Comparison of ENCODE assay signal across 19 cellular contexts in genomic region chr12:119446459-119446858, GRCh38.
DNase-seq lines count a peak whose midpoint lies in the region; ATAC-seq, FAIRE-seq and TF ChIP-seq lines count a peak whose summit lies in the region.
"Had no signal": no experiment of that assay in that cellular context is flagged by ENCODE, and none has a peak within 500 bp of the region (broad histone marks: within the 10 kb centered on the region; RNA-seq: fewer than 3 reads in every experiment).

No MANE protein-coding gene starts in this region.

- H3K9me2 ChIP-seq in SK-N-SH (no peaks in the 10 kb centered on the region), OCI-LY7 (ENCODE audit: insufficient read depth, low read length) (no peaks in the 10 kb centered on the region)

- TF ChIP-seq POLR2A in A549 (IDR thresholded peaks at IDR 0.05; ENCODE audit: low read length) (no peak), H54 (IDR thresholded peaks at IDR 0.05; ENCODE audit: low read depth, low read length) (no peak)

- peak; percentile 81 to 93 for ATAC-seq in A549
- ATAC-seq: activated CD4-positive, CD25-positive, alpha-beta regulatory T cell treated with anti-CD3 and anti-CD28 coated beads, Interleukin-2, amount 50 U/mL, for 24 hours; gastrocnemius medialis; natural killer cell treated with Interleukin-12 subunit alpha and Interleukin-12 subunit beta and Interleukin-15 and Interleukin-18, amount 100 ng/mL, for 72 hours had no signal

- peaks cover under 1% of the 10 kb centered on the region for H3K27me3 Mint-ChIP-seq in chondrocyte (ENCODE audit: low read depth)

- H2AFZ ChIP-seq in SK-N-SH (ENCODE audit: low read depth), result peak overlapping the region; percentile 75; the same call in 1 of the 2 replicates
- no peak overlapping the region for H2AFZ ChIP-seq in OCI-LY7 (ENCODE audit: low read length)

- TF ChIP-seq RAD21 in A549 (conservative IDR thresholded peaks at IDR 0.05 in 1 of 2, IDR thresholded peaks at IDR 0.05 in 1 of 2) (no peak), SK-N-SH (IDR thresholded peaks at IDR 0.05; ENCODE audit: low read length) (no peak)

- 12% methylated on average over 3 of the region's 3 CpGs for WGBS in A549 (ENCODE audit: missing lambda C conversion rate)
- WGBS in SK-N-SH (ENCODE audit: low lambda C conversion rate), result 14% methylated on average over 3 of the region's 3 CpGs

- POLR2A ChIA-PET in A549 (lab: Yijun Ruan, JAX) (no interaction called here), SK-N-SH (lab: Yijun Ruan, JAX) (no interaction called here), OCI-LY7 (lab: Charles Lee) (no interaction called here)

- H3K9me3 ChIP-seq in A549, result no peaks in the 10 kb centered on the region
- H3K9me3 ChIP-seq in SK-N-SH, result no peaks in the 10 kb centered on the region
- H3K9me3 ChIP-seq in OCI-LY7 (ENCODE audit: low read length), result no peaks in the 10 kb centered on the region
- H3K9me3 ChIP-seq: gastrocnemius medialis, stomach had no signal

- no peaks in the 10 kb centered on the region for H3K27me3 ChIP-seq in SK-N-SH (ENCODE audit: insufficient read depth)
- H3K27me3 ChIP-seq: gastrocnemius medialis had no signal

- no peak overlapping the region for H3K27ac Mint-ChIP-seq in chondrocyte (ENCODE audit: unreplicated experiment)
- H3K27ac Mint-ChIP-seq: activated naive CD8-positive, alpha-beta T cell treated with anti-CD3 and anti-CD28 coated beads for 36 hours; brain; CD4-positive, alpha-beta memory T cell; dendritic cell treated with granulocyte-macrophage colony-stimulating factor and Interleukin-4, amounts not matched to agents 40 ng/mL and 50 ng/mL, for 4 days; GM23338; natural killer cell treated with Interleukin-12 subunit alpha and Interleukin-12 subunit beta and Interleukin-15 and Interleukin-18, amount 100 ng/mL, for 72 hours had no signal

- H3K27ac ChIP-seq in A549 (peak overlapping the region in 1 of 2 experiments; percentile 56; a peak in 3 of 6 replicates), SK-N-SH (ENCODE audit: low read depth in 2 of 2, low read length in 1 of 2) (peak overlapping the region in 1 of 2 experiments; percentile 30; a peak in 1 of 4 replicates), OCI-LY7 (ENCODE audit: low read depth, low read length, poor library complexity, severe bottlenecking) (no peak overlapping the region)
- H3K27ac ChIP-seq: gastrocnemius medialis, stomach had no signal

- no peak overlapping the region for H3K9ac ChIP-seq in SK-N-SH

- H3K4me1 Mint-ChIP-seq in chondrocyte (ENCODE audit: low read depth), result no peaks in the 10 kb centered on the region

- H3K4me1 ChIP-seq in A549 (peaks cover 33% of the 10 kb centered on the region), SK-N-SH (ENCODE audit: control insufficient read depth in 1 of 2, insufficient read depth in 2 of 2, low read depth in 1 of 2, low read length in 1 of 2) (no peaks in the 10 kb centered on the region; a peak in 1 of 4 replicates), OCI-LY7 (ENCODE audit: insufficient read depth, low read length, poor library complexity, severe bottlenecking) (no peaks in the 10 kb centered on the region)
- H3K4me1 ChIP-seq: gastrocnemius medialis had no signal

- peaks cover 9% of the 10 kb centered on the region for H3F3A ChIP-seq in SK-N-SH (replicated peaks; ENCODE audit: insufficient read depth)

- H4K20me1 ChIP-seq in SK-N-SH (ENCODE audit: insufficient read depth) (no peaks in the 10 kb centered on the region), OCI-LY7 (ENCODE audit: insufficient read depth, low read length) (no peaks in the 10 kb centered on the region)

- DNase-seq in A549 (ENCODE audit: low read depth in 1 of 2, low spot score in 1 of 2), result peak in 1 of 2 experiments; percentile 44
- peak; percentile 11 for DNase-seq in H54 (ENCODE audit: insufficient read length, low spot score)
- DNase-seq in SK-N-SH, result no peak
- peak; percentile 82 for DNase-seq in kidney glomerular epithelial cell (lab: John Stamatoyannopoulos, UW)
- no peak for DNase-seq in OCI-LY7 (ENCODE audit: low spot score)
- DNase-seq in activated CD4-positive, CD25-positive, alpha-beta regulatory T cell treated with anti-CD3 and anti-CD28 coated beads, Interleukin-2, amount 50 U/mL, for 72 hours, result no peak
- no peak for DNase-seq in activated CD4-positive, alpha-beta T cell treated with anti-CD3 and anti-CD28 coated beads, Interleukin-2, amount 50 U/mL, for 48 hours
- DNase-seq in chondrocyte (ENCODE audit: low spot score), result no peak
- DNase-seq: activated naive CD8-positive, alpha-beta T cell treated with anti-CD3 and anti-CD28 coated beads for 36 hours; CD4-positive, alpha-beta memory T cell; gastrocnemius medialis; NCI-H1105 treated with DMSO at 0.1 percent for 48 hours; stomach had no signal

- BruUV-seq in OCI-LY7 (replicated peaks; lab: Mats Ljungman, UMichigan), result no TSS peak

- no peaks in the 10 kb centered on the region for H3K36me3 ChIP-seq in SK-N-SH (replicated peaks in 1 of 2; ENCODE audit: control insufficient read depth in 1 of 2, insufficient read depth in 2 of 2, low read length in 1 of 2)
- no peaks in the 10 kb centered on the region for H3K36me3 ChIP-seq in OCI-LY7 (ENCODE audit: insufficient read depth, low read length)
- H3K36me3 ChIP-seq: gastrocnemius medialis, stomach had no signal

- no peak; a peak in 1 of 5 replicates for TF ChIP-seq EP300 in A549 (IDR thresholded peaks at IDR 0.05)
- no peak for TF ChIP-seq EP300 in SK-N-SH (IDR thresholded peaks at IDR 0.05; ENCODE audit: borderline replicate concordance in 1 of 2, low read depth in 1 of 2, low read length in 1 of 2)

- no peaks in the 10 kb centered on the region for H3K9me3 Mint-ChIP-seq in chondrocyte (ENCODE audit: low read depth)
- H3K9me3 Mint-ChIP-seq: activated naive CD8-positive, alpha-beta T cell treated with anti-CD3 and anti-CD28 coated beads for 36 hours; CD4-positive, alpha-beta memory T cell; dendritic cell treated with granulocyte-macrophage colony-stimulating factor and Interleukin-4, amounts not matched to agents 40 ng/mL and 50 ng/mL, for 4 days; natural killer cell treated with Interleukin-12 subunit alpha and Interleukin-12 subunit beta and Interleukin-15 and Interleukin-18, amount 100 ng/mL, for 72 hours had no signal

- H3K79me2 ChIP-seq in SK-N-SH (ENCODE audit: insufficient read depth), result no peaks in the 10 kb centered on the region
- no peaks in the 10 kb centered on the region for H3K79me2 ChIP-seq in OCI-LY7 (ENCODE audit: insufficient read depth, low read depth, low read length)

- no peak for FAIRE-seq in A549 (lab: Jason Lieb, UNC)
- FAIRE-seq in H54 (lab: Jason Lieb, UNC), result peak; percentile 20
- FAIRE-seq: GM18507 had no signal

- peak overlapping the region; percentile 55 for H3K4me2 ChIP-seq in A549
- peak overlapping the region; percentile 34 for H3K4me2 ChIP-seq in SK-N-SH
- H3K4me2 ChIP-seq in OCI-LY7 (ENCODE audit: low read length), result no peak overlapping the region
- H3K4me2 ChIP-seq: GM23338 had no signal

- H3K4me3 Mint-ChIP-seq in chondrocyte (ENCODE audit: unreplicated experiment), result no peak overlapping the region
- H3K4me3 Mint-ChIP-seq: activated naive CD8-positive, alpha-beta T cell treated with anti-CD3 and anti-CD28 coated beads for 36 hours; brain; CD4-positive, alpha-beta memory T cell; dendritic cell treated with granulocyte-macrophage colony-stimulating factor and Interleukin-4, amounts not matched to agents 40 ng/mL and 50 ng/mL, for 4 days; GM23338; natural killer cell treated with Interleukin-12 subunit alpha and Interleukin-12 subunit beta and Interleukin-15 and Interleukin-18, amount 100 ng/mL, for 72 hours had no signal

- TF ChIP-seq CTCF in A549 (IDR thresholded peaks at IDR 0.05) (no peak), SK-N-SH (IDR thresholded peaks at IDR 0.05) (no peak), OCI-LY7 (conservative IDR thresholded peaks at IDR 0.05; ENCODE audit: low read length) (no peak), chondrocyte (IDR thresholded peaks at IDR 0.05) (no peak)

- CTCF ChIA-PET in A549 (lab: Yijun Ruan, JAX) (interaction anchor here (0.9 to 7.5 kb wide), 7 partner anchors 8 to 99 kb away, joined by 3 to 98 read pairs (median 4); no protein-coding TSS in a partner anchor), SK-N-SH (lab: Yijun Ruan, JAX) (interaction anchor here (1.0 to 6.9 kb wide), 4 partner anchors 12 to 100 kb away, joined by 3 to 138 read pairs (median 4); no protein-coding TSS in a partner anchor), OCI-LY7 (lab: Charles Lee; ENCODE audit: unreplicated experiment) (no interaction called here)

- H3K4me3 ChIP-seq in A549 (no peak overlapping the region), SK-N-SH (ENCODE audit: low read depth in 2 of 2, low read length in 1 of 2) (no peak overlapping the region), OCI-LY7 (ENCODE audit: low read depth, low read length, poor library complexity, severe bottlenecking) (no peak overlapping the region)
- H3K4me3 ChIP-seq: gastrocnemius medialis, GM23338, stomach had no signal

- H3K36me3 Mint-ChIP-seq in chondrocyte (ENCODE audit: low read depth), result no peaks in the 10 kb centered on the region
- H3K36me3 Mint-ChIP-seq: activated naive CD8-positive, alpha-beta T cell treated with anti-CD3 and anti-CD28 coated beads for 36 hours; brain; CD4-positive, alpha-beta memory T cell; natural killer cell treated with Interleukin-12 subunit alpha and Interleukin-12 subunit beta and Interleukin-15 and Interleukin-18, amount 100 ng/mL, for 72 hours had no signal

- intact Hi-C loops in OCI-LY7 (cut with micrococcal nuclease; ENCODE audit: unreplicated experiment), result loop anchor here (10.0 kb wide), 1 partner anchor 458 kb away; no protein-coding TSS in a partner anchor

TF ChIP-seq in A549, 52 proteins besides CTCF, POLR2A, EP300 and RAD21 (continues in another document):
- TF ChIP-seq MAFK (IDR thresholded peaks at IDR 0.05; ENCODE audit: partially characterized antibody) (no peak), POLR2AphosphoS2 (conservative IDR thresholded peaks at IDR 0.05; ENCODE audit: low read length) (no peak), CEBPB (IDR thresholded peaks at IDR 0.05) (no peak), JUNB (IDR thresholded peaks at IDR 0.05) (peak; percentile 60), ESRRA (IDR thresholded peaks at IDR 0.05; ENCODE audit: borderline replicate concordance, low read length) (no peak), JUN (IDR thresholded peaks at IDR 0.05) (no peak)
- TF ChIP-seq, protein P1, sequence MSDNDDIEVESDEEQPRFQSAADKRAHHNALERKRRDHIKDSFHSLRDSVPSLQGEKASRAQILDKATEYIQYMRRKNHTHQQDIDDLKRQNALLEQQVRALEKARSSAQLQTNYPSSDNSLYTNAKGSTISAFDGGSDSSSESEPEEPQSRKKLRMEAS (IDR thresholded peaks at IDR 0.05), result no peak

TF ChIP-seq in SK-N-SH, 30 proteins besides CTCF, POLR2A, EP300 and RAD21 (continues in another document):
- TF ChIP-seq FOXJ3 (CRISPR knock-in tag; IDR thresholded peaks at IDR 0.05), result no peak
- TF ChIP-seq, protein P2, sequence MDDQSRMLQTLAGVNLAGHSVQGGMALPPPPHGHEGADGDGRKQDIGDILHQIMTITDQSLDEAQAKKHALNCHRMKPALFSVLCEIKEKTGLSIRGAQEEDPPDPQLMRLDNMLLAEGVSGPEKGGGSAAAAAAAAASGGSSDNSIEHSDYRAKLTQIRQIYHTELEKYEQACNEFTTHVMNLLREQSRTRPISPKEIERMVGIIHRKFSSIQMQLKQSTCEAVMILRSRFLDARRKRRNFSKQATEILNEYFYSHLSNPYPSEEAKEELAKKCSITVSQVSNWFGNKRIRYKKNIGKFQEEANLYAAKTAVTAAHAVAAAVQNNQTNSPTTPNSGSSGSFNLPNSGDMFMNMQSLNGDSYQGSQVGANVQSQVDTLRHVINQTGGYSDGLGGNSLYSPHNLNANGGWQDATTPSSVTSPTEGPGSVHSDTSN (IDR thresholded peaks at IDR 0.05), result no peak

Comparison
In these comparisons a context has a peak if more than half of its experiments do, and no peak if none do; other contexts are left out.
1. DNase-seq: peak in H54 (single experiment) and kidney glomerular epithelial cell (single experiment); none in SK-N-SH (single experiment), OCI-LY7 (single experiment), activated CD4-positive, CD25-positive, alpha-beta regulatory T cell treated with anti-CD3 and anti-CD28 coated beads, Interleukin-2, amount 50 U/mL, for 72 hours (single experiment), activated CD4-positive, alpha-beta T cell treated with anti-CD3 and anti-CD28 coated beads, Interleukin-2, amount 50 U/mL, for 48 hours (0 of 2) and chondrocyte (single experiment).
2. Of the 12 proteins assayed by ChIP-seq in both A549 and SK-N-SH: peak only in A549: none; only in SK-N-SH: none; in both: FOSL2; in neither: 11.